Comparison of ENCODE assay signal across 18 cellular contexts in the genomic region with DNA sequence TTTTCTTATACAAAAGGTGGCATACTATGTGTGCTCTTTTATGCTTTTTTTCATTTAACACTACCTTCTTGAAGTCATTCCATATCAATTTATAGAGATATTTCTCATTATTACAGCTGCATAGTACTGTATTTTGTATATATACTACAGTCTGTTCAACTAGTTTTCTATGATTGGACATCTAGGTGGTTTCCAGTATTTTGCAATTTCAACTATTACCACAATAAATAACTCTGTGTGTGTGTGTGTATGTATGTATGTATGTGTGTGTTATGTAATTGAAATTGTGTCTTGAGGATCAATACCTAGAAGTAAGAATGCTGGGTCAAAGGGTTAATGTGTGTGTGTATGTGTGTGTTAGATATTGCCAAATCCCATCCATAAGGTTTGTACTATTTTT. TPM values are rescaled to one million over a fixed set of nuclear protein-coding genes. Genes with fewer than 3 reads are reported as not detected.
A peak's percentile ranks its signal among the peaks of the same experiment; 100 is the strongest.
DNase-seq lines count a peak whose midpoint lies in the region; ATAC-seq, FAIRE-seq and TF ChIP-seq lines count a peak whose summit lies in the region.
"Had no signal": no experiment of that assay in that cellular context is flagged by ENCODE, and none has a peak within 500 bp of the region (broad histone marks: within the 10 kb centered on the region; RNA-seq: fewer than 3 reads in every experiment).

No MANE protein-coding gene starts in this region.

- no peak for TF ChIP-seq CTCF in foreskin keratinocyte (conservative IDR thresholded peaks at IDR 0.05)

- peak overlapping the region; percentile 7 for H3K27ac ChIP-seq in foreskin keratinocyte
- H3K27ac ChIP-seq: colonic mucosa had no signal

- peak; percentile 33 for FAIRE-seq in GM18507 (lab: Jason Lieb, UNC)

- peak overlapping the region; percentile 17 for H3K4me3 Mint-ChIP-seq in stimulated activated effector memory CD8-positive, alpha-beta T cell treated with anti-CD3 and anti-CD28 coated beads, Interleukin-12 subunit alpha, Interleukin-12 subunit beta, amount 100 ng/mL, for 72 hours
- H3K4me3 Mint-ChIP-seq in stimulated activated memory B cell treated with anti-CD40 and anti-IgM and Interleukin-4, amounts not matched to agents 10 μg/mL and 1 μg/mL and 100 μg/mL, for 72 hours: no peak overlapping the region
- H3K4me3 Mint-ChIP-seq: B cell had no signal

- H3K27me3 ChIP-seq in foreskin keratinocyte: no peaks in the 10 kb centered on the region
- H3K27me3 ChIP-seq: colonic mucosa had no signal

- DNase-seq in GM18507 (ENCODE audit: extremely low spot score, insufficient read length, low read depth): no peak
- peak; percentile 10 for DNase-seq in amniotic epithelial cell (ENCODE audit: low read depth)
- DNase-seq in foreskin keratinocyte: peak in 1 of 2 donors; percentile 47
- no peak for DNase-seq in stimulated activated effector memory CD8-positive, alpha-beta T cell treated with anti-CD3 and anti-CD28 coated beads, Interleukin-12 subunit alpha, Interleukin-12 subunit beta, amount 100 ng/mL, for 72 hours (ENCODE audit: low spot score in 2 of 2)
- DNase-seq in NCI-H1436 treated with DMSO at 0.1 percent for 48 hours (lab: John Stamatoyannopoulos, UW): no peak
- DNase-seq: activated CD4-positive, alpha-beta T cell treated with anti-CD3 and anti-CD28 coated beads, Interleukin-2, amount 50 U/mL, for 4 hours; amygdala; colonic mucosa; DND-41; NCI-H1105 treated with DMSO at 0.1 percent for 48 hours; NCI-H2171 treated with DMSO at 0.1 percent for 48 hours; occipital lobe; stimulated activated CD4-positive, alpha-beta T cell treated with anti-CD3 and anti-CD28 coated beads, Interleukin-4, amount 100 ng/mL, for 24 hours; stimulated activated CD8-positive, alpha-beta memory T cell treated with anti-CD3 and anti-CD28 coated beads, Interleukin-4, amount 100 ng/mL, for 48 hours had no signal

- peak overlapping the region; percentile 14 for H3K27ac Mint-ChIP-seq in stimulated activated effector memory CD8-positive, alpha-beta T cell treated with anti-CD3 and anti-CD28 coated beads, Interleukin-12 subunit alpha, Interleukin-12 subunit beta, amount 100 ng/mL, for 72 hours
- no peak overlapping the region for H3K27ac Mint-ChIP-seq in stimulated activated memory B cell treated with anti-CD40 and anti-IgM and Interleukin-4, amounts not matched to agents 10 μg/mL and 1 μg/mL and 100 μg/mL, for 72 hours
- H3K27ac Mint-ChIP-seq: activated T-helper 2 cell treated with anti-CD3 and anti-CD28 coated beads, Interferon-gamma antibody, Interleukin-2, Interleukin-4, amounts not matched to agents 10 μg/mL and 5 μg/mL and 100 μg/mL, durations not matched to agents 14 hours and 24 hours and 36 hours; B cell had no signal

- peaks cover 32% of the 10 kb centered on the region for H3K36me3 Mint-ChIP-seq in stimulated activated effector memory CD8-positive, alpha-beta T cell treated with anti-CD3 and anti-CD28 coated beads, Interleukin-12 subunit alpha, Interleukin-12 subunit beta, amount 100 ng/mL, for 72 hours
- H3K36me3 Mint-ChIP-seq in stimulated activated memory B cell treated with anti-CD40 and anti-IgM and Interleukin-4, amounts not matched to agents 10 μg/mL and 1 μg/mL and 100 μg/mL, for 72 hours: peaks cover 55% of the 10 kb centered on the region

- H3K9me3 Mint-ChIP-seq in stimulated activated effector memory CD8-positive, alpha-beta T cell treated with anti-CD3 and anti-CD28 coated beads, Interleukin-12 subunit alpha, Interleukin-12 subunit beta, amount 100 ng/mL, for 72 hours: no peaks in the 10 kb centered on the region
- H3K9me3 Mint-ChIP-seq in stimulated activated memory B cell treated with anti-CD40 and anti-IgM and Interleukin-4, amounts not matched to agents 10 μg/mL and 1 μg/mL and 100 μg/mL, for 72 hours: no peaks in the 10 kb centered on the region
- H3K9me3 Mint-ChIP-seq: activated T-helper 2 cell treated with anti-CD3 and anti-CD28 coated beads, Interferon-gamma antibody, Interleukin-2, Interleukin-4, amounts not matched to agents 10 μg/mL and 5 μg/mL and 100 μg/mL, durations not matched to agents 14 hours and 24 hours and 36 hours had no signal

- no peak for ATAC-seq in foreskin keratinocyte
- no peak for ATAC-seq in stimulated activated effector memory CD8-positive, alpha-beta T cell treated with anti-CD3 and anti-CD28 coated beads, Interleukin-12 subunit alpha, Interleukin-12 subunit beta, amount 100 ng/mL, for 72 hours
- ATAC-seq in HG03045 (IDR thresholded peaks at IDR 0.05; ENCODE audit: unreplicated experiment): no peak
- ATAC-seq in stimulated activated memory B cell treated with anti-CD40 and anti-IgM and Interleukin-4, amounts not matched to agents 10 μg/mL and 1 μg/mL and 100 μg/mL, for 72 hours: no peak

- H3K4me1 ChIP-seq in foreskin keratinocyte: peaks cover 55% of the 10 kb centered on the region
- H3K4me1 ChIP-seq: colonic mucosa had no signal

- no peaks in the 10 kb centered on the region for H3K27me3 Mint-ChIP-seq in stimulated activated memory B cell treated with anti-CD40 and anti-IgM and Interleukin-4, amounts not matched to agents 10 μg/mL and 1 μg/mL and 100 μg/mL, for 72 hours
- H3K27me3 Mint-ChIP-seq: B cell had no signal

- peaks cover 51% of the 10 kb centered on the region for H3K4me1 Mint-ChIP-seq in stimulated activated effector memory CD8-positive, alpha-beta T cell treated with anti-CD3 and anti-CD28 coated beads, Interleukin-12 subunit alpha, Interleukin-12 subunit beta, amount 100 ng/mL, for 72 hours
- peaks cover 8% of the 10 kb centered on the region for H3K4me1 Mint-ChIP-seq in stimulated activated memory B cell treated with anti-CD40 and anti-IgM and Interleukin-4, amounts not matched to agents 10 μg/mL and 1 μg/mL and 100 μg/mL, for 72 hours

RNA-seq across cellular contexts. Expression of a gene that starts 7.0 kb away (rescaled TPM):
- 4.7 and 6.3 TPM in 2 replicates for total RNA-seq in foreskin keratinocyte
- polyA plus RNA-seq in foreskin keratinocyte: 4.0 and 6.5 TPM in 2 replicates
